2 cellular contexts compared by ENCODE assay signal in the genomic region with DNA sequence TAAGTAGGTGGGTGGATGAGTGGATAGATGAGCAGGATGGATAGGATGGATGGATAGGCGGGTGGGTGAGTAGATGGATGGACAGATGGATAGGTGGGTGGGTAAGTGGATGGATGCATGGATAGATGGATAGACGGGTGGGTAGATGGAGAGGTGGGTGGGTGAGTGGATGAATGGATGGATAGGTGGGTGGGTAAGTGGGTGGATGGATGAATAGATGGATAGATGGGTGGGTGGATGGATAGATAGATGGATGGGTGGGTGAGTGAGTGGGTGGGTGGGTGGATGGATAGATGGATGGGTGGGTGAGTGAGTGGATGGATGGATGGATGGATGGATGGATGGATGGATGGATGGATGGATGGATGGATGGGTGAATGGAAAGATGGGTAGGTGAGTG.
TF ChIP-seq lines count a peak whose summit lies in the region.

No MANE protein-coding gene starts in this region.

TF ChIP-seq in HEK293, 187 proteins besides CTCF, POLR2A, EP300 and RAD21:
- TF ChIP-seq ZNF23 (tag by site-specific recombination; IDR thresholded peaks at IDR 0.05; ENCODE audit: borderline replicate concordance), result no peak
- TF ChIP-seq ZNF768 (tag by site-specific recombination; IDR thresholded peaks at IDR 0.05), result no peak
- peak; percentile 100 for TF ChIP-seq EGR2 (tag by site-specific recombination; IDR thresholded peaks at IDR 0.05; ENCODE audit: low read depth)
- TF ChIP-seq ZBTB20 (tag by site-specific recombination; IDR thresholded peaks at IDR 0.05), result no peak
- TF ChIP-seq ZNF366 (tag by site-specific recombination; conservative IDR thresholded peaks at IDR 0.05), result peak; percentile 83
- TF ChIP-seq, protein P1, sequence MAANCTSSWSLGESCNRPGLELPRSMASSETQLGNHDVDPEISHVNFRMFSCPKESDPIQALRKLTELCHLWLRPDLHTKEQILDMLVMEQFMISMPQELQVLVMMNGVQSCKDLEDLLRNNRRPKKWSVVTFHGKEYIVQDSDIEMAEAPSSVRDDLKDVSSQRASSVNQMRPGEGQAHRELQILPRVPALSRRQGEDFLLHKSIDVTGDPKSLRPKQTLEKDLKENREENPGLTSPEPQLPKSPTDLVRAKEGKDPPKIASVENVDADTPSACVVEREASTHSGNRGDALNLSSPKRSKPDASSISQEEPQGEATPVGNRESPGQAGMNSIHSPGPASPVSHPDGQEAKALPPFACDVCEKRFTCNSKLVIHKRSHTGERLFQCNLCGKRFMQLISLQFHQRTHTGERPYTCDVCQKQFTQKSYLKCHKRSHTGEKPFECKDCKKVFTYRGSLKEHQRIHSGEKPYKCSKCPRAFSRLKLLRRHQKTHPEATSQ (tag by site-specific recombination; IDR thresholded peaks at IDR 0.05), result no peak
- TF ChIP-seq, protein P2, sequence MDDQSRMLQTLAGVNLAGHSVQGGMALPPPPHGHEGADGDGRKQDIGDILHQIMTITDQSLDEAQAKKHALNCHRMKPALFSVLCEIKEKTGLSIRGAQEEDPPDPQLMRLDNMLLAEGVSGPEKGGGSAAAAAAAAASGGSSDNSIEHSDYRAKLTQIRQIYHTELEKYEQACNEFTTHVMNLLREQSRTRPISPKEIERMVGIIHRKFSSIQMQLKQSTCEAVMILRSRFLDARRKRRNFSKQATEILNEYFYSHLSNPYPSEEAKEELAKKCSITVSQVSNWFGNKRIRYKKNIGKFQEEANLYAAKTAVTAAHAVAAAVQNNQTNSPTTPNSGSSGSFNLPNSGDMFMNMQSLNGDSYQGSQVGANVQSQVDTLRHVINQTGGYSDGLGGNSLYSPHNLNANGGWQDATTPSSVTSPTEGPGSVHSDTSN (CRISPR knock-in tag; IDR thresholded peaks at IDR 0.05), result no peak
- peak; percentile 39; the same call in 1 of the 2 replicates for TF ChIP-seq ZBTB17 (tag by site-specific recombination; IDR thresholded peaks at IDR 0.05)
- TF ChIP-seq ZFHX2 (tag by site-specific recombination; conservative IDR thresholded peaks at IDR 0.05), result peak; percentile 99
TF ChIP-seq in HEK293: peak in this region for 4.

TF ChIP-seq in H1, 55 proteins besides CTCF, POLR2A, EP300 and RAD21:
- TF ChIP-seq RXRA (IDR thresholded peaks at IDR 0.05; ENCODE audit: insufficient read depth, low read depth, low read length) (no peak), BRCA1 (IDR thresholded peaks at IDR 0.05; ENCODE audit: low read depth, low read length) (no peak), TCF12 (IDR thresholded peaks at IDR 0.05; ENCODE audit: low read depth, low read length) (no peak), CEBPB (IDR thresholded peaks at IDR 0.05; ENCODE audit: low read depth, low read length) (no peak), RBBP5 (IDR thresholded peaks at IDR 0.05; ENCODE audit: borderline replicate concordance, low read depth, low read length) (no peak), SP4 (IDR thresholded peaks at IDR 0.05; ENCODE audit: low read length) (no peak), CHD7 (IDR thresholded peaks at IDR 0.05; ENCODE audit: insufficient replicate concordance, low read length) (no peak), TAF7 (optimal IDR thresholded peaks at IDR 0.05; ENCODE audit: borderline replicate concordance, low read depth, low read length) (no peak), RFX5 (IDR thresholded peaks at IDR 0.05; ENCODE audit: borderline replicate concordance, low read depth, low read length) (no peak), CBX8 (IDR thresholded peaks at IDR 0.05; ENCODE audit: borderline replicate concordance, low read depth, low read length) (no peak), PHF8 (conservative IDR thresholded peaks at IDR 0.05; ENCODE audit: low read depth, low read length) (no peak), CHD2 (IDR thresholded peaks at IDR 0.05; ENCODE audit: low read length) (no peak), E2F6 (IDR thresholded peaks at IDR 0.05) (no peak), CTBP2 (IDR thresholded peaks at IDR 0.05; ENCODE audit: borderline replicate concordance, insufficient read depth, insufficient read length, low read length) (no peak)
- TF ChIP-seq, protein P3, sequence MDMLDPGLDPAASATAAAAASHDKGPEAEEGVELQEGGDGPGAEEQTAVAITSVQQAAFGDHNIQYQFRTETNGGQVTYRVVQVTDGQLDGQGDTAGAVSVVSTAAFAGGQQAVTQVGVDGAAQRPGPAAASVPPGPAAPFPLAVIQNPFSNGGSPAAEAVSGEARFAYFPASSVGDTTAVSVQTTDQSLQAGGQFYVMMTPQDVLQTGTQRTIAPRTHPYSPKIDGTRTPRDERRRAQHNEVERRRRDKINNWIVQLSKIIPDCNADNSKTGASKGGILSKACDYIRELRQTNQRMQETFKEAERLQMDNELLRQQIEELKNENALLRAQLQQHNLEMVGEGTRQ (IDR thresholded peaks at IDR 0.05; ENCODE audit: low read length), result no peak
- TF ChIP-seq, protein P4, sequence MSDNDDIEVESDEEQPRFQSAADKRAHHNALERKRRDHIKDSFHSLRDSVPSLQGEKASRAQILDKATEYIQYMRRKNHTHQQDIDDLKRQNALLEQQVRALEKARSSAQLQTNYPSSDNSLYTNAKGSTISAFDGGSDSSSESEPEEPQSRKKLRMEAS (IDR thresholded peaks at IDR 0.05), result no peak
